ENCODE assay signal across 16 cellular contexts in genomic region chr16:12247811-12248210, GRCh38.
DNase-seq lines count a peak whose midpoint lies in the region; ATAC-seq and TF ChIP-seq lines count a peak whose summit lies in the region.
"Had no signal": no experiment of that assay in that cellular context is flagged by ENCODE, and none has a peak within 500 bp of the region (broad histone marks: within the 10 kb centered on the region; RNA-seq: fewer than 3 reads in every experiment).

No MANE protein-coding gene starts in this region.

- no peak overlapping the region for H3K14ac ChIP-seq in mesenchymal stem cell (ENCODE audit: low read length in 2 of 2)

- peaks cover 12 to 17% (median 15%) of the 10 kb centered on the region in 11 experiments; a peak in 21 of 22 replicates for H3K36me3 ChIP-seq in BLaER1 treated with 17β-estradiol and CSF1 and Interleukin-3, amounts not matched to agents 10 nM and 100 nM
- peaks cover 17% of the 10 kb centered on the region for H3K36me3 ChIP-seq in OCI-LY1 (ENCODE audit: insufficient read depth, low read length)
- peaks cover 2 to 6% of the 10 kb centered on the region in 2 experiments for H3K36me3 ChIP-seq in mesenchymal stem cell (ENCODE audit: control insufficient read depth in 1 of 2, insufficient read depth in 2 of 2, low read depth in 1 of 2, low read length in 2 of 2)
- H3K36me3 ChIP-seq in psoas muscle (ENCODE audit: insufficient read depth in 1 of 2, low read depth in 1 of 2): no peaks in the 10 kb centered on the region
- H3K36me3 ChIP-seq: BE2C had no signal

- H3F3A ChIP-seq in OCI-LY1 (ENCODE audit: insufficient read depth, low read length): no peaks in the 10 kb centered on the region

- peaks cover 3% of the 10 kb centered on the region for H3K79me1 ChIP-seq in mesenchymal stem cell (replicated peaks; ENCODE audit: low read length, poor library complexity, severe bottlenecking)

- H3K18ac ChIP-seq in mesenchymal stem cell (ENCODE audit: low read depth in 1 of 2, low read length in 2 of 2): no peak overlapping the region

- no peak overlapping the region for H3K27ac ChIP-seq in BLaER1 treated with 17β-estradiol and CSF1 and Interleukin-3, amounts not matched to agents 10 nM and 100 nM
- H3K27ac ChIP-seq in OCI-LY1 (ENCODE audit: low read depth, low read length, poor library complexity, severe bottlenecking): peak overlapping the region; percentile 97
- H3K27ac ChIP-seq in mesenchymal stem cell (ENCODE audit: low read length, poor library complexity, severe bottlenecking): no peak overlapping the region
- H3K27ac ChIP-seq in psoas muscle: no peak overlapping the region
- H3K27ac ChIP-seq: A549 had no signal

- no peak overlapping the region for H3K4me3 ChIP-seq in BLaER1 treated with 17β-estradiol and CSF1 and Interleukin-3, amounts not matched to agents 10 nM and 100 nM
- H3K4me3 ChIP-seq in OCI-LY1 (ENCODE audit: low read depth, low read length, poor library complexity, severe bottlenecking) (no peak overlapping the region), mesenchymal stem cell (ENCODE audit: insufficient read depth in 1 of 2, low read depth in 1 of 2, low read length in 2 of 2) (no peak overlapping the region), psoas muscle (no peak overlapping the region)
- H3K4me3 ChIP-seq: A549 had no signal

- TF ChIP-seq CTCF in OCI-LY1 (IDR thresholded peaks at IDR 0.05; ENCODE audit: low read length) (no peak), progenitor cell of endocrine pancreas (IDR thresholded peaks at IDR 0.05; ENCODE audit: unreplicated experiment) (no peak), psoas muscle (IDR thresholded peaks at IDR 0.05) (no peak)

- peaks cover 4% of the 10 kb centered on the region for H3K36me3 Mint-ChIP-seq in progenitor cell of endocrine pancreas (ENCODE audit: insufficient read depth)

- no peaks in the 10 kb centered on the region for H3K27me3 Mint-ChIP-seq in progenitor cell of endocrine pancreas
- H3K27me3 Mint-ChIP-seq: CD8-positive, alpha-beta memory T cell had no signal

- H2BK15ac ChIP-seq in mesenchymal stem cell (ENCODE audit: low read depth, poor library complexity, severe bottlenecking): no peak overlapping the region

- peaks cover 0 to 47% (median 25%) of the 10 kb centered on the region in 10 experiments; a peak in 15 of 20 replicates for H3K4me1 ChIP-seq in BLaER1 treated with 17β-estradiol and CSF1 and Interleukin-3, amounts not matched to agents 10 nM and 100 nM
- peaks cover 100% of the 10 kb centered on the region for H3K4me1 ChIP-seq in OCI-LY1 (ENCODE audit: insufficient read depth, low read length, severe bottlenecking)
- H3K4me1 ChIP-seq in mesenchymal stem cell (ENCODE audit: control insufficient read depth, insufficient read depth, low read depth, low read length): no peaks in the 10 kb centered on the region
- H3K4me1 ChIP-seq in psoas muscle: no peaks in the 10 kb centered on the region
- H3K4me1 ChIP-seq: A549, BE2C, Caco-2 had no signal

- no peak for DNase-seq in mesenchymal stem cell
- DNase-seq in progenitor cell of endocrine pancreas (ENCODE audit: low spot score, unreplicated experiment): no peak
- DNase-seq in NCI-H2227 treated with DMSO at 0.1 percent for 48 hours (lab: John Stamatoyannopoulos, UW): no peak
- no peak for DNase-seq in psoas muscle
- no peak for DNase-seq in kidney tubule cell (ENCODE audit: low spot score)
- no peak for DNase-seq in stimulated activated CD4-positive, alpha-beta T cell treated with anti-CD3 and anti-CD28 coated beads, Interleukin-12 subunit alpha, Interleukin-12 subunit beta, amount 100 ng/mL, for 4 hours
- DNase-seq: BE2C; Caco-2; CD8-positive, alpha-beta memory T cell; DND-41; GF-D8; GOT3; H9 had no signal

- H3K4me1 Mint-ChIP-seq in progenitor cell of endocrine pancreas (ENCODE audit: low read depth): peaks cover 3% of the 10 kb centered on the region

- H3K4me3 Mint-ChIP-seq in progenitor cell of endocrine pancreas (ENCODE audit: low read depth): no peak overlapping the region
- H3K4me3 Mint-ChIP-seq: CD8-positive, alpha-beta memory T cell; H9 had no signal

- H3K27me3 ChIP-seq in BLaER1 treated with 17β-estradiol and CSF1 and Interleukin-3, amounts not matched to agents 10 nM and 100 nM: no peaks in the 10 kb centered on the region
- H3K27me3 ChIP-seq in OCI-LY1 (ENCODE audit: insufficient read depth, low read length) (no peaks in the 10 kb centered on the region), mesenchymal stem cell (ENCODE audit: control insufficient read depth in 1 of 2, insufficient read depth in 1 of 2, low read length in 2 of 2) (no peaks in the 10 kb centered on the region), psoas muscle (ENCODE audit: insufficient read depth in 3 of 3, low read length in 2 of 3) (no peaks in the 10 kb centered on the region)
- H3K27me3 ChIP-seq: BE2C had no signal

- H3K4ac ChIP-seq in mesenchymal stem cell (ENCODE audit: low read depth in 1 of 2, low read length in 2 of 2): no peak overlapping the region

- WGBS in mesenchymal stem cell: 97% methylated on average over 3 of the region's 3 CpGs
- 94 to 100% (median 95%) methylated on average over 3 of the region's 3 CpGs for WGBS in psoas muscle, 3 donors

- no peaks in the 10 kb centered on the region; the same call in none of the 2 replicates for H3K79me2 ChIP-seq in OCI-LY1 (ENCODE audit: insufficient read depth, low read length)

- H3K23ac ChIP-seq in mesenchymal stem cell (ENCODE audit: low read length in 2 of 2): no peak overlapping the region

- no peak for ATAC-seq in psoas muscle
- ATAC-seq: A549 had no signal

- no peaks in the 10 kb centered on the region for H3K9me2 ChIP-seq in OCI-LY1 (ENCODE audit: low read depth, low read length)

- H3K27ac Mint-ChIP-seq in progenitor cell of endocrine pancreas: peak overlapping the region; percentile 15
- H3K27ac Mint-ChIP-seq: CD8-positive, alpha-beta memory T cell; H9 had no signal

- H2AFZ ChIP-seq in OCI-LY1 (ENCODE audit: low read length) (no peak overlapping the region), mesenchymal stem cell (ENCODE audit: low read depth, low read length) (no peak overlapping the region)

- H3K9ac ChIP-seq in BLaER1 treated with 17β-estradiol and CSF1 and Interleukin-3, amounts not matched to agents 10 nM and 100 nM: no peak overlapping the region
- H3K9ac ChIP-seq in OCI-LY1 (ENCODE audit: low read length) (peak overlapping the region; percentile 74), mesenchymal stem cell (ENCODE audit: low read length) (no peak overlapping the region)

- no peak overlapping the region for H2BK120ac ChIP-seq in mesenchymal stem cell (ENCODE audit: low read depth, low read length)

- peak overlapping the region; percentile 43 for H4K91ac ChIP-seq in mesenchymal stem cell (ENCODE audit: low read length)

- peaks cover 3% of the 10 kb centered on the region for H3K9me3 Mint-ChIP-seq in progenitor cell of endocrine pancreas (ENCODE audit: low read depth)
- H3K9me3 Mint-ChIP-seq: CD8-positive, alpha-beta memory T cell had no signal

- H2BK5ac ChIP-seq in mesenchymal stem cell (ENCODE audit: low read depth, low read length, poor library complexity, severe bottlenecking): no peak overlapping the region

- H2AK5ac ChIP-seq in mesenchymal stem cell (ENCODE audit: low read length, severe bottlenecking): no peak overlapping the region

- no peak overlapping the region for H2BK12ac ChIP-seq in mesenchymal stem cell (ENCODE audit: low read length in 2 of 2)

- peaks cover 14 to 17% (median 17%) of the 10 kb centered on the region in 11 experiments for H3K9me3 ChIP-seq in BLaER1 treated with 17β-estradiol and CSF1 and Interleukin-3, amounts not matched to agents 10 nM and 100 nM (replicated peaks in 1 of 11)
- H3K9me3 ChIP-seq in OCI-LY1 (ENCODE audit: low read length): peaks cover 3% of the 10 kb centered on the region; the same call in 1 of the 2 replicates
- peaks cover 6% of the 10 kb centered on the region for H3K9me3 ChIP-seq in mesenchymal stem cell (ENCODE audit: control insufficient read depth, low read length)
- H3K9me3 ChIP-seq in psoas muscle: no peaks in the 10 kb centered on the region
- H3K9me3 ChIP-seq: BE2C, Caco-2 had no signal

- no peak overlapping the region for H4K8ac ChIP-seq in mesenchymal stem cell (ENCODE audit: low read length)

- H3K4me2 ChIP-seq in BLaER1 treated with 17β-estradiol and CSF1 and Interleukin-3, amounts not matched to agents 10 nM and 100 nM: peak overlapping the region in 6 of 11 experiments; percentile 10 to 47 (median 28); a peak in 9 of 22 replicates
- H3K4me2 ChIP-seq in OCI-LY1 (ENCODE audit: low read length) (peak overlapping the region; percentile 71), mesenchymal stem cell (ENCODE audit: low read length, poor library complexity, severe bottlenecking) (no peak overlapping the region)
- H3K4me2 ChIP-seq: A549 had no signal

- intact Hi-C loops in psoas muscle (cut with DNase I): no loop called here

- H4K20me1 ChIP-seq in BLaER1 treated with 17β-estradiol and CSF1 and Interleukin-3, amounts not matched to agents 10 nM and 100 nM: peaks cover 0 to 82% (median 0%) of the 10 kb centered on the region in 11 experiments; a peak in 3 of 22 replicates
- no peaks in the 10 kb centered on the region for H4K20me1 ChIP-seq in OCI-LY1 (ENCODE audit: insufficient read depth, low read length)
